In the genomic region with DNA sequence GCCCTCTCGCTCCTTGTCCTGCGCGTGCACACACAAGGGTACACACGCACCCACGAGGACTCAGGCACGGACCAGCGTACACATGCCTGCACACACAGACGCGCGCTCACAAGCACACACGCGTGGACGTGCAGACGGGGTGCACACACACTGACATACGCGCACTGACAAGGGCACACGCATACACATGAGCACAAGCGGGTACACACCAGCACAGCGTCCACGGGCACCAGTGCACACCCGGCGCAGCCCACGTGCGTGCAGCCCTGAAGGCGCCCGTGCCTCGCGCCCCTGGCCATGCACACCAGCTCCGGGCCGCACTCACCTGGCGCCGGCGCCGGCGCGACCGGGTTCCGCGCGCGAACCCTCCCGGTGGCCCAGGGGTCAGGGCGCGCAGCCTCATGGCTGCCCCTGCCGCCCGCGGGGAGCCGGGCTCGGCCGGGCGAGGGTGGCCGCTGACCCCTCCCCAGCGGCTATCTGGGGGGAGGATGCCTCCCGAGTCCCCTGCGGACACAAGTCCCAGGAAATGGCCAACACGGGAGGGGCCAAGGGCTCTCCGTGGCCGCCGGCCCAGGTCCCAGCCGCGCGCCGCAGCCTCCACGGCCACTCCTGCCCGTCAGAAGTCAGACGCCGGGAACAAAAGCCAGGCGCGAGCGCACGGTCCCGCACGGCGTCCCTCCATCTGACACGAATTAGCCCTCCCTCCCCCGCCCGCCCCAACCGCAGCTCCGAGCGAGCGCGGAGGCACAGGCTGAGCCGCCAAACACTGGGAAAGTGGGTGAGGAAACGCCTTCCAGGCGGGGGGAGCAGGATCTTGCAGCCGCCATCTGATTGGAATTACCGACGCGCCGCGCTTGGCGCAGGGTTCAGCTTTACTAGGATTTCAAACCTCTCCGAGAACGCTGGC, we compare ENCODE assay signal across 9 cellular contexts. TPM values are rescaled to one million over a fixed set of nuclear protein-coding genes. Genes with fewer than 3 reads are reported as not detected.
DNase-seq lines count a peak whose midpoint lies in the region; ATAC-seq, FAIRE-seq and TF ChIP-seq lines count a peak whose summit lies in the region.
"Had no signal": no experiment of that assay in that cellular context is flagged by ENCODE, and none has a peak within 500 bp of the region (broad histone marks: within the 10 kb centered on the region; RNA-seq: fewer than 3 reads in every experiment).

No MANE protein-coding gene starts in this region.

- ATAC-seq in activated B cell treated with CpG ODN at 0.5 μM for 24 hours (ENCODE audit: low read depth), result no peak
- no peak for ATAC-seq in GM21737 (IDR thresholded peaks at IDR 0.05; ENCODE audit: unreplicated experiment)
- ATAC-seq in GM21528 (IDR thresholded peaks at IDR 0.05; ENCODE audit: low FRiP score, unreplicated experiment), result no peak

- no peaks in the 10 kb centered on the region for H3K27me3 ChIP-seq in left ventricle myocardium inferior (ENCODE audit: low read depth)
- no peaks in the 10 kb centered on the region for H3K27me3 ChIP-seq in prostate gland (replicated peaks; ENCODE audit: insufficient read depth)

- intact Hi-C loops in activated B cell treated with CpG ODN at 0.5 μM for 24 hours (cut with micrococcal nuclease) (no loop called here), left ventricle myocardium inferior (cut with micrococcal nuclease) (no loop called here), prostate gland (cut with DNase I) (no loop called here)

- DNase-seq in D721Med (ENCODE audit: insufficient read length, low spot score) (peak; percentile 40), activated B cell treated with CpG ODN at 0.5 μM for 24 hours (no peak), left ventricle myocardium inferior (peak; percentile 55), prostate gland (ENCODE audit: low spot score) (peak; percentile 48), NCI-H2029 (lab: John Stamatoyannopoulos, UW) (no peak), SW 1271 (lab: John Stamatoyannopoulos, UW) (no peak)

- H3K9me3 ChIP-seq in left ventricle myocardium inferior (replicated peaks) (no peaks in the 10 kb centered on the region), prostate gland (no peaks in the 10 kb centered on the region)

- peak overlapping the region; percentile 71 for H3K4me3 ChIP-seq in left ventricle myocardium inferior
- H3K4me3 ChIP-seq in prostate gland, result peak overlapping the region; percentile 36 to 37

- TF ChIP-seq CTCF in D721Med (IDR thresholded peaks at IDR 0.05; ENCODE audit: insufficient read depth, missing control alignments) (no peak), activated B cell treated with CpG ODN at 0.5 μM for 24 hours (IDR thresholded peaks at IDR 0.05) (no peak), left ventricle myocardium inferior (IDR thresholded peaks at IDR 0.05; ENCODE audit: borderline replicate concordance) (no peak), prostate gland (IDR thresholded peaks at IDR 0.05) (no peak)

- no peak for FAIRE-seq in D721Med (lab: Jason Lieb, UNC)

- POLR2A ChIA-PET in activated B cell treated with CpG ODN at 0.5 μM for 24 hours (lab: Charles Lee), result interaction anchor here (0.7 to 0.8 kb wide), 2 partner anchors 56 to 116 kb away, joined by 3 to 12 read pairs; no protein-coding TSS in a partner anchor

- peaks cover 5% of the 10 kb centered on the region for H3K27me3 Mint-ChIP-seq in activated B cell treated with CpG ODN at 0.5 μM for 24 hours

- peak overlapping the region; percentile 67 for H3K4me3 Mint-ChIP-seq in activated B cell treated with CpG ODN at 0.5 μM for 24 hours
- H3K4me3 Mint-ChIP-seq: T-helper 1 cell treated with Interleukin-12 subunit alpha and Interleukin-12 subunit beta and Interleukin-4 antibody, amounts not matched to agents 30 μg/mL and 1 μg/mL, for 36 hours had no signal

- no peak for TF ChIP-seq POLR2A in prostate gland (IDR thresholded peaks at IDR 0.05)

- 12% methylated on average over 59 of the region's 94 CpGs for WGBS in prostate gland

- peaks cover 50% of the 10 kb centered on the region for H3K4me1 ChIP-seq in left ventricle myocardium inferior
- H3K4me1 ChIP-seq in prostate gland (replicated peaks), result peaks cover 3% of the 10 kb centered on the region

- H3K9me3 Mint-ChIP-seq in activated B cell treated with CpG ODN at 0.5 μM for 24 hours, result no peaks in the 10 kb centered on the region
- H3K9me3 Mint-ChIP-seq: T-helper 1 cell treated with Interleukin-12 subunit alpha and Interleukin-12 subunit beta and Interleukin-4 antibody, amounts not matched to agents 30 μg/mL and 1 μg/mL, for 36 hours had no signal

- peaks cover 8% of the 10 kb centered on the region for H3K36me3 Mint-ChIP-seq in activated B cell treated with CpG ODN at 0.5 μM for 24 hours (ENCODE audit: low read depth)

- no peak overlapping the region for H3K27ac Mint-ChIP-seq in activated B cell treated with CpG ODN at 0.5 μM for 24 hours
- H3K27ac Mint-ChIP-seq: T-helper 1 cell treated with Interleukin-12 subunit alpha and Interleukin-12 subunit beta and Interleukin-4 antibody, amounts not matched to agents 30 μg/mL and 1 μg/mL, for 36 hours had no signal

- H3K36me3 ChIP-seq in left ventricle myocardium inferior (no peaks in the 10 kb centered on the region), prostate gland (no peaks in the 10 kb centered on the region)

- CTCF ChIA-PET in activated B cell treated with CpG ODN at 0.5 μM for 24 hours (lab: Charles Lee), result interaction anchor here (1.0 kb wide), 1 partner anchor 282 kb away, joined by 3 read pairs; no protein-coding TSS in a partner anchor

- H3K27ac ChIP-seq in left ventricle myocardium inferior (replicated peaks) (no peak overlapping the region), prostate gland (no peak overlapping the region)

- H3K4me1 Mint-ChIP-seq in activated B cell treated with CpG ODN at 0.5 μM for 24 hours, result peaks cover 32% of the 10 kb centered on the region

RNA-seq across cellular contexts. Expression of a gene that starts 45.0 kb away (rescaled TPM):
- total RNA-seq in activated B cell treated with CpG ODN at 0.5 μM for 24 hours (29.4 and 30.3 TPM in 2 replicates), left ventricle myocardium inferior (40.6 TPM), prostate gland (10 to 100 TPM; 19.5 to 95.8 TPM)

Comparison
In these comparisons a context has a peak if more than half of its experiments do, and no peak if none do; other contexts are left out.
1. DNase-seq: peak in D721Med (single experiment), left ventricle myocardium inferior (single experiment) and prostate gland (single experiment); none in activated B cell treated with CpG ODN at 0.5 μM for 24 hours (single experiment), NCI-H2029 (single experiment) and SW 1271 (0 of 2).